10 cellular contexts compared by ENCODE assay signal in the genomic region with DNA sequence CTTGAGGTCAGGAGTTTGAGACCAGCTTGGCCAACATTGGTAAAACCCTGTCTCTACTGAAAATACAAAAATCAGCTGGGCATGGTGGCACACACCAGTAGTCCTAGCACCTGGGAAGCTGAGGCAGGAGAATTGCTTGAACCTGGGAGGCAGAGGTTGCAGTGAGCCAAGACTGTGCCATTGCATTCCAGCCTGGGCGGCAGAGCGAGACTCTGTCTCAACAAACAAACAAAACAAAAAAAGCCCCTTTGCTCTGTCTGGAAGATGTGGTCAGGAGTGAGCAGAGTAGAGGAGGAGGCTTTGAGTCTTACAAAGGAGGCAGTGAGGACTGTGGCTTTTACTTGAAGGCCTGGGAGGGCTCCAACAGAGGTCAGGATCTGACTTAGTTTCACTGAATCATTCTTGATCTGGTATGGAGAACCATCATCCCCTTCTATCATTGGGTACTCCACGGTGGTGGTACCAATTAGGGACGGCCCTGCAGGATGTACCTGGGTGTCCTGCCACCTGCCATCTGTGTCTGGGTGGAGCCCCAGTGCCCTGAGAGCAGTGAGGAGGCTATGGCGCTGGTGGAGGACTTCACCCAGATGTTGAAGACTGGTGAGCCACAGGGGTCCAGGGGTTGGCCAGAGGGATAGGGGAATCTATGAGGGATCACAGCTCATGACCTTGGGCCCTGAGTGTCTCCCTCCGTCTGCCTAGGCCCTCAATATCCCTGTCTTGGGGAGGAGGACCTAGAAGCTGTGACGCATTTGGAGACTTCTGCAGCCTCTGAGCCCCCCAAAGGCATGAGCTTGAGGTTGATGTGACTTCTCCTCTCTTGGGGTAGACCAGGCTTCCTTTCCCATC. TPM values are rescaled to one million over a fixed set of nuclear protein-coding genes. Genes with fewer than 3 reads are reported as not detected.
DNase-seq lines count a peak whose midpoint lies in the region; ATAC-seq and TF ChIP-seq lines count a peak whose summit lies in the region.
"Had no signal": no experiment of that assay in that cellular context is flagged by ENCODE, and none has a peak within 500 bp of the region (broad histone marks: within the 10 kb centered on the region; RNA-seq: fewer than 3 reads in every experiment).

No MANE protein-coding gene starts in this region.

- H3K27me3 ChIP-seq in SU-DHL-6 (ENCODE audit: low read length) (no peaks in the 10 kb centered on the region), H7 (ENCODE audit: control insufficient read depth, insufficient read depth, low read length) (no peaks in the 10 kb centered on the region)
- H3K27me3 ChIP-seq: ascending aorta, esophagus muscularis mucosa, uterus had no signal

- peak overlapping the region; percentile 4 for H3K4me2 ChIP-seq in SU-DHL-6 (ENCODE audit: low read depth, low read length, poor library complexity, severe bottlenecking)

- H3K79me2 ChIP-seq in SU-DHL-6 (ENCODE audit: insufficient read depth, low read length): no peaks in the 10 kb centered on the region

- ATAC-seq in memory B cell (ENCODE audit: low read depth) (no peak), HG02610 (IDR thresholded peaks at IDR 0.05; ENCODE audit: unreplicated experiment) (no peak)

- no peaks in the 10 kb centered on the region for H3K9me3 ChIP-seq in SU-DHL-6 (ENCODE audit: insufficient read depth, low read length)
- H3K9me3 ChIP-seq: ascending aorta, esophagus muscularis mucosa, uterus had no signal

- H4K20me1 ChIP-seq in SU-DHL-6 (ENCODE audit: low read depth, low read length): no peaks in the 10 kb centered on the region

- no peak for TF ChIP-seq CTCF in CD14-positive monocyte (IDR thresholded peaks at IDR 0.05)
- no peak for TF ChIP-seq CTCF in SU-DHL-6 (IDR thresholded peaks at IDR 0.05; ENCODE audit: insufficient read depth, low read length, poor library complexity, severe bottlenecking)

- H3K27me3 Mint-ChIP-seq in CD14-positive monocyte (ENCODE audit: low read depth in 3 of 3): peaks cover 0 to 9% (median 3%) of the 10 kb centered on the region in 3 donors
- H3K27me3 Mint-ChIP-seq in memory B cell: no peaks in the 10 kb centered on the region

- no peak overlapping the region for H3K4me3 Mint-ChIP-seq in CD14-positive monocyte
- H3K4me3 Mint-ChIP-seq in memory B cell: no peak overlapping the region

- peak overlapping the region in 2 of 7 donors; percentile 20 to 43 for H3K27ac Mint-ChIP-seq in CD14-positive monocyte
- peak overlapping the region; percentile 31 for H3K27ac Mint-ChIP-seq in memory B cell

- H3K36me3 Mint-ChIP-seq in CD14-positive monocyte (peaks cover 17 to 22% of the 10 kb centered on the region in 2 donors), memory B cell (peaks cover 7% of the 10 kb centered on the region)

- H3K27ac ChIP-seq in SU-DHL-6 (ENCODE audit: low read depth, low read length): no peak overlapping the region
- H3K27ac ChIP-seq: ascending aorta, uterus had no signal

- H3K9me2 ChIP-seq in SU-DHL-6 (replicated peaks; ENCODE audit: insufficient read depth, low read length): no peaks in the 10 kb centered on the region

- H2AFZ ChIP-seq in SU-DHL-6 (ENCODE audit: low read depth, low read length, severe bottlenecking): no peak overlapping the region

- 0 out of 2 replicates have a peak overlapping the region, but pooled peaks have one; percentile 3 for H3K9ac ChIP-seq in SU-DHL-6 (ENCODE audit: low read length)

- peaks cover 18% of the 10 kb centered on the region for H3F3A ChIP-seq in SU-DHL-6 (ENCODE audit: insufficient read depth)

- peaks cover 32% of the 10 kb centered on the region for H3K4me1 Mint-ChIP-seq in CD14-positive monocyte
- peaks cover 35% of the 10 kb centered on the region for H3K4me1 Mint-ChIP-seq in memory B cell

- intact Hi-C loops in CD14-positive monocyte (cut with micrococcal nuclease): no loop called here

- H3K4me3 ChIP-seq in SU-DHL-6 (ENCODE audit: insufficient read depth, low read length, poor library complexity, severe bottlenecking) (no peak overlapping the region), H7 (ENCODE audit: insufficient read depth, low read depth, low read length) (no peak overlapping the region)
- H3K4me3 ChIP-seq: ascending aorta, esophagus muscularis mucosa, uterus had no signal

- DNase-seq in CD14-positive monocyte (ENCODE audit: low spot score) (peak; percentile 27), memory B cell (ENCODE audit: low spot score in 2 of 2) (no peak), H7 (no peak), DMS79 (lab: John Stamatoyannopoulos, UW) (no peak)
- DNase-seq: KBM-7 had no signal

- H3K36me3 ChIP-seq in SU-DHL-6 (ENCODE audit: low read length): no peaks in the 10 kb centered on the region
- peaks cover 4% of the 10 kb centered on the region for H3K36me3 ChIP-seq in H7 (replicated peaks; ENCODE audit: control insufficient read depth, insufficient read depth, low read length)
- H3K36me3 ChIP-seq: uterus had no signal

- H3K9me3 Mint-ChIP-seq in CD14-positive monocyte (peaks cover 0 to 2% (median 0%) of the 10 kb centered on the region in 7 donors), memory B cell (peaks cover 2% of the 10 kb centered on the region)

RNA-seq across cellular contexts. Expression of gene MZF1, which starts 4.7 kb away (rescaled TPM):
- polyA plus RNA-seq in CD14-positive monocyte: 1 to 10 TPM; 1.6 to 1.7 TPM
- 11.0 and 12.5 TPM in 2 replicates for total RNA-seq in H7 (2014; rRNA removed; shearing (Covaris generic))

RNA-seq across cellular contexts. Expression of gene UBE2M, which starts 19.4 kb away (rescaled TPM):
- 10 to 100 TPM in 1 of 2 donors, 1 to 10 TPM in 1; 7.8 to 14.3 TPM for polyA plus RNA-seq in CD14-positive monocyte
- 131 and 188 TPM in 2 replicates for total RNA-seq in H7 (2014; rRNA removed; shearing (Covaris generic))

RNA-seq across cellular contexts. Expression of gene CHMP2A, which starts 22.9 kb away (rescaled TPM):
- polyA plus RNA-seq in CD14-positive monocyte: 100 to 1,000 TPM; 290 to 323 TPM
- total RNA-seq in H7 (2014; rRNA removed; shearing (Covaris generic)): 85.9 and 96.2 TPM in 2 replicates

RNA-seq across cellular contexts. Expression of gene TRIM28, which starts 33.9 kb away (rescaled TPM):
- 10 to 100 TPM; 16.2 to 35.0 TPM for polyA plus RNA-seq in CD14-positive monocyte
- 1,648 and 1,979 TPM in 2 replicates for total RNA-seq in H7 (2014; rRNA removed; shearing (Covaris generic))

RNA-seq across cellular contexts. Expression of gene ZBTB45, which starts 58.2 kb away (rescaled TPM):
- 1 to 10 TPM; 2.2 to 2.6 TPM for polyA plus RNA-seq in CD14-positive monocyte
- 12.6 and 20.4 TPM in 2 replicates for total RNA-seq in H7 (2014; rRNA removed; shearing (Covaris generic))
